Comparison of ENCODE assay signal across 26 cellular contexts in the genomic region with DNA sequence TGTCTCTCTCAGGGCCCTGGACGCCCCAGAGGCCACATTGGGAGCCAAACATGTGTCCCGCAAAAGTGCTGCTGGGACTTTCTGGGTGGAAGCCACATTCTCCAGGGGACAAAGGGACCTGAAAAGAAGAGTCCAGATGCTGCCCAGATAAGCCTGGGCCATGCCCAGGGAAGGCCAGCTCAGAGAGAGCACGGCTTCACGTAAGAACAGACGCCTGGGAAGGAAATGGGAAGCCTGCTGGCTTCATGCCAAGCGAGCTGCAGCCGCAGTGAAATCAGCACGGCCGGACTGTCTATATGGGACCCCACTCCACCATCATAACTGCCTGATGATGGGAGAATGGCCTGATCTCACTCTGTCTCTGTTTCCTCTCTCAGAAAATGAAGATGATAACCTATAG.
A peak's percentile ranks its signal among the peaks of the same experiment; 100 is the strongest.
DNase-seq lines count a peak whose midpoint lies in the region; ATAC-seq, FAIRE-seq and TF ChIP-seq lines count a peak whose summit lies in the region.
"Had no signal": no experiment of that assay in that cellular context is flagged by ENCODE, and none has a peak within 500 bp of the region (broad histone marks: within the 10 kb centered on the region; RNA-seq: fewer than 3 reads in every experiment).

No MANE protein-coding gene starts in this region.

- H3K36me3 ChIP-seq in right atrium auricular region (no peaks in the 10 kb centered on the region), OCI-LY7 (ENCODE audit: insufficient read depth, low read length) (no peaks in the 10 kb centered on the region)
- H3K36me3 ChIP-seq: ascending aorta, lower lobe of right lung, tibial artery had no signal

- no peaks in the 10 kb centered on the region for H3K79me2 ChIP-seq in OCI-LY7 (ENCODE audit: insufficient read depth, low read depth, low read length)

- no peak overlapping the region for H2AFZ ChIP-seq in OCI-LY7 (ENCODE audit: low read length)
- H2AFZ ChIP-seq: GM23338 had no signal

- H3K9me3 ChIP-seq in right atrium auricular region: no peaks in the 10 kb centered on the region
- H3K9me3 ChIP-seq in OCI-LY7 (ENCODE audit: low read length): no peaks in the 10 kb centered on the region
- H3K9me3 ChIP-seq: ascending aorta, lower lobe of right lung, tibial artery had no signal

- no peak overlapping the region for H3K4me3 ChIP-seq in right atrium auricular region
- H3K4me3 ChIP-seq in OCI-LY7 (ENCODE audit: low read depth, low read length, poor library complexity, severe bottlenecking): no peak overlapping the region
- H3K4me3 ChIP-seq: ascending aorta, dorsolateral prefrontal cortex, GM23338, lower lobe of right lung, tibial artery had no signal

- no peak for FAIRE-seq in RCC 7860 (lab: Jason Lieb, UNC)
- FAIRE-seq: GM18507, keratinocyte had no signal

- peak; percentile 23 for ATAC-seq in Right ventricle myocardium inferior
- ATAC-seq: GM23338, lower lobe of right lung, sciatic nerve had no signal

- POLR2A ChIA-PET in OCI-LY7 (lab: Charles Lee): interaction anchor here (0.5 kb wide), 1 partner anchor 345 kb away, joined by 3 read pairs; no protein-coding TSS in a partner anchor

- no TSS peak for BruUV-seq in OCI-LY7 (replicated peaks; lab: Mats Ljungman, UMichigan)

- CTCF ChIA-PET in OCI-LY7 (lab: Charles Lee; ENCODE audit: unreplicated experiment): no interaction called here

- no peak overlapping the region for H3K4me2 ChIP-seq in OCI-LY7 (ENCODE audit: low read length)
- H3K4me2 ChIP-seq: GM23338 had no signal

- no peaks in the 10 kb centered on the region for H3K27me3 ChIP-seq in right atrium auricular region
- H3K27me3 ChIP-seq: ascending aorta, tibial artery had no signal

- DNase-seq in Right ventricle myocardium inferior (ENCODE audit: missing footprints) (no peak), right atrium auricular region (ENCODE audit: low spot score) (no peak), NCI-H446 treated with DMSO at 0.1 percent for 48 hours (lab: John Stamatoyannopoulos, UW) (peak; percentile 75), dermis blood vessel endothelial cell (peak; percentile 11), RCC 7860 (ENCODE audit: low spot score) (no peak), OCI-M1 (lab: John Stamatoyannopoulos, UW) (no peak), OCI-LY7 (ENCODE audit: low spot score) (no peak)
- DNase-seq: activated B cell treated with CpG ODN at 0.5 μM for 24 hours; activated CD4-positive, alpha-beta T cell treated with anti-CD3 and anti-CD28 coated beads, Interleukin-2, amount 50 U/mL, for 4 hours; activated CD8-positive, alpha-beta memory T cell treated with anti-CD3 and anti-CD28 coated beads, Interleukin-2, amount 50 U/mL, for 4 hours; activated effector memory CD4-positive, alpha-beta T cell treated with Interleukin-2 at 50 U/mL for 16 hours; activated naive CD8-positive, alpha-beta T cell treated with anti-CD3 and anti-CD28 coated beads for 36 hours; CD4-positive, CD25-positive, alpha-beta regulatory T cell; central memory CD4-positive, alpha-beta T cell; GF-D8; IMR-90; lower lobe of right lung; NCI-H1436; SW 1271; tibial artery had no signal

- no peak overlapping the region for H3K27ac ChIP-seq in right atrium auricular region
- H3K27ac ChIP-seq in OCI-LY7 (ENCODE audit: low read depth, low read length, poor library complexity, severe bottlenecking): no peak overlapping the region
- H3K27ac ChIP-seq: ascending aorta, dorsolateral prefrontal cortex, lower lobe of right lung, tibial artery had no signal

- no peaks in the 10 kb centered on the region for H4K20me1 ChIP-seq in OCI-LY7 (ENCODE audit: insufficient read depth, low read length)

- H3K9me2 ChIP-seq in OCI-LY7 (ENCODE audit: insufficient read depth, low read length): no peaks in the 10 kb centered on the region

- intact Hi-C loops in Right ventricle myocardium inferior (cut with DNase I): no loop called here
- intact Hi-C loops in OCI-LY7 (cut with micrococcal nuclease; ENCODE audit: unreplicated experiment): no loop called here

- TF ChIP-seq CTCF in right atrium auricular region (IDR thresholded peaks at IDR 0.05) (no peak), OCI-LY7 (conservative IDR thresholded peaks at IDR 0.05; ENCODE audit: low read length) (no peak)

- peaks cover 0 to 7% of the 10 kb centered on the region in 2 donors for H3K4me1 ChIP-seq in right atrium auricular region
- H3K4me1 ChIP-seq in OCI-LY7 (ENCODE audit: insufficient read depth, low read length, poor library complexity, severe bottlenecking): no peaks in the 10 kb centered on the region
- H3K4me1 ChIP-seq: lower lobe of right lung had no signal

Comparison
In these comparisons a context has a peak if more than half of its experiments do, and no peak if none do; other contexts are left out.
1. DNase-seq: peak in NCI-H446 treated with DMSO at 0.1 percent for 48 hours (single experiment) and dermis blood vessel endothelial cell (single experiment); none in Right ventricle myocardium inferior (single experiment), right atrium auricular region (single experiment), RCC 7860 (single experiment), OCI-M1 (single experiment) and OCI-LY7 (single experiment).